11 cellular contexts compared by ENCODE assay signal in genomic region chr13:40438022-40438692, GRCh38.
DNase-seq lines count a peak whose midpoint lies in the region; ATAC-seq and TF ChIP-seq lines count a peak whose summit lies in the region.
"Had no signal": no experiment of that assay in that cellular context is flagged by ENCODE, and none has a peak within 500 bp of the region (broad histone marks: within the 10 kb centered on the region; RNA-seq: fewer than 3 reads in every experiment).

No MANE protein-coding gene starts in this region.

- peaks cover 16 to 45% of the 10 kb centered on the region in 2 donors for H3K4me1 ChIP-seq in thoracic aorta (ENCODE audit: control insufficient read depth in 1 of 2, low read depth in 2 of 2)

- peak overlapping the region; percentile 17 for H3K27ac Mint-ChIP-seq in activated CD8-positive, alpha-beta memory T cell treated with anti-CD3 and anti-CD28 coated beads, Interleukin-2, amount 10 ng/mL, durations not matched to agents 7 days and 5 days
- peak overlapping the region; percentile 62 for H3K27ac Mint-ChIP-seq in activated naive CD8-positive, alpha-beta T cell treated with anti-CD3 and anti-CD28 coated beads for 36 hours

- no peak for DNase-seq in activated CD8-positive, alpha-beta memory T cell treated with anti-CD3 and anti-CD28 coated beads, Interleukin-2, amount 10 ng/mL, durations not matched to agents 7 days and 5 days
- no peak for DNase-seq in activated CD8-positive, alpha-beta memory T cell treated with anti-CD3 and anti-CD28 coated beads for 24 hours
- DNase-seq in activated naive CD8-positive, alpha-beta T cell treated with anti-CD3 and anti-CD28 coated beads for 36 hours = no peak
- DNase-seq in medulla oblongata (ENCODE audit: extremely low spot score) = peak; percentile 57
- no peak for DNase-seq in thoracic aorta (ENCODE audit: low spot score)
- DNase-seq in GF-D8 (lab: John Stamatoyannopoulos, UW) = no peak
- DNase-seq in posterior vena cava (ENCODE audit: low spot score) = no peak
- DNase-seq: NCI-H2081 had no signal

- no peaks in the 10 kb centered on the region for H3K9me3 ChIP-seq in thoracic aorta
- H3K9me3 ChIP-seq: A549 had no signal

- peaks cover 35% of the 10 kb centered on the region for H3K4me1 Mint-ChIP-seq in activated CD8-positive, alpha-beta memory T cell treated with anti-CD3 and anti-CD28 coated beads, Interleukin-2, amount 10 ng/mL, durations not matched to agents 7 days and 5 days
- H3K4me1 Mint-ChIP-seq in activated naive CD8-positive, alpha-beta T cell treated with anti-CD3 and anti-CD28 coated beads for 36 hours = peaks cover 46% of the 10 kb centered on the region

- peak overlapping the region; percentile 19 for H3K4me3 Mint-ChIP-seq in activated CD8-positive, alpha-beta memory T cell treated with anti-CD3 and anti-CD28 coated beads, Interleukin-2, amount 10 ng/mL, durations not matched to agents 7 days and 5 days
- peak overlapping the region; percentile 62 for H3K4me3 Mint-ChIP-seq in activated naive CD8-positive, alpha-beta T cell treated with anti-CD3 and anti-CD28 coated beads for 36 hours

- no peak for TF ChIP-seq CTCF in thoracic aorta (IDR thresholded peaks at IDR 0.05)

- H3K36me3 ChIP-seq in thoracic aorta = no peaks in the 10 kb centered on the region

- H3K9me3 Mint-ChIP-seq in activated CD8-positive, alpha-beta memory T cell treated with anti-CD3 and anti-CD28 coated beads, Interleukin-2, amount 10 ng/mL, durations not matched to agents 7 days and 5 days (ENCODE audit: low read depth) = no peaks in the 10 kb centered on the region
- H3K9me3 Mint-ChIP-seq in activated naive CD8-positive, alpha-beta T cell treated with anti-CD3 and anti-CD28 coated beads for 36 hours = no peaks in the 10 kb centered on the region

- CTCF ChIA-PET in activated CD8-positive, alpha-beta memory T cell treated with anti-CD3 and anti-CD28 coated beads, Interleukin-2, amount 10 ng/mL, durations not matched to agents 7 days and 5 days (lab: Charles Lee) = no interaction called here

- peak overlapping the region; percentile 31 for H3K4me3 ChIP-seq in thoracic aorta
- H3K4me3 ChIP-seq: A549 had no signal

- peaks cover 4% of the 10 kb centered on the region for H3K36me3 Mint-ChIP-seq in activated CD8-positive, alpha-beta memory T cell treated with anti-CD3 and anti-CD28 coated beads, Interleukin-2, amount 10 ng/mL, durations not matched to agents 7 days and 5 days
- H3K36me3 Mint-ChIP-seq in activated naive CD8-positive, alpha-beta T cell treated with anti-CD3 and anti-CD28 coated beads for 36 hours = peaks cover 2% of the 10 kb centered on the region

- no peaks in the 10 kb centered on the region for H3K27me3 ChIP-seq in thoracic aorta (replicated peaks; ENCODE audit: insufficient read depth)

- H3K27me3 Mint-ChIP-seq in activated CD8-positive, alpha-beta memory T cell treated with anti-CD3 and anti-CD28 coated beads, Interleukin-2, amount 10 ng/mL, durations not matched to agents 7 days and 5 days = no peaks in the 10 kb centered on the region
- H3K27me3 Mint-ChIP-seq in activated naive CD8-positive, alpha-beta T cell treated with anti-CD3 and anti-CD28 coated beads for 36 hours = no peaks in the 10 kb centered on the region

- H3K27ac ChIP-seq in thoracic aorta = peak overlapping the region; percentile 49 to 53
- H3K27ac ChIP-seq: A549, KMS-11 had no signal

- intact Hi-C loops in posterior vena cava (cut with DNase I) = no loop called here

- ATAC-seq in activated CD8-positive, alpha-beta memory T cell treated with anti-CD3 and anti-CD28 coated beads, Interleukin-2, amount 10 ng/mL, durations not matched to agents 7 days and 5 days = no peak
- ATAC-seq in thoracic aorta (ENCODE audit: insufficient number of reproducible peaks, low FRiP score, low read depth) (no peak), HG03442 (IDR thresholded peaks at IDR 0.05; ENCODE audit: unreplicated experiment) (no peak)
- ATAC-seq: A549 had no signal
